Comparison of ENCODE assay signal across 1 cellular context in the genomic region with DNA sequence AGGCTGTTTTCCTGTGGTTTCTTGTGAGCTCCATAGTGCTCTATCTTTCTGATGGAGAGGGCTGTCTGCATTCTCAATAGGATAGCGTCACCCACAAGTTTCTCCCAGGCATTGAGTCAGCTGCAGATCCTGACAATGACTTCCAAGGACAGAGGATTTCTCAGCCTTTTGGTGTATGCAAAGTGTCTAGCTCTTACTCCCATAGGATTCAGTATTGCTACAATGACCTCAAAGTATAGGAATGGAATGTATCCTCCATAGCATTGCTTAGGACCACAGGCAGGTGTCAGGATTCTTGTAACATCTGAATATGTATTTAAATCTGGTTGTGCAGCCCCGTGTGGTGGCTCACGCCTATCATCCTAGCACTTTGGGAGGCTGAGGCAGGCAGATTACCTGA.
TF ChIP-seq lines count a peak whose summit lies in the region.

No MANE protein-coding gene starts in this region.

TF ChIP-seq in GM23338, 12 proteins besides CTCF, POLR2A, EP300 and RAD21 (continued from another document):
- TF ChIP-seq, protein P1, sequence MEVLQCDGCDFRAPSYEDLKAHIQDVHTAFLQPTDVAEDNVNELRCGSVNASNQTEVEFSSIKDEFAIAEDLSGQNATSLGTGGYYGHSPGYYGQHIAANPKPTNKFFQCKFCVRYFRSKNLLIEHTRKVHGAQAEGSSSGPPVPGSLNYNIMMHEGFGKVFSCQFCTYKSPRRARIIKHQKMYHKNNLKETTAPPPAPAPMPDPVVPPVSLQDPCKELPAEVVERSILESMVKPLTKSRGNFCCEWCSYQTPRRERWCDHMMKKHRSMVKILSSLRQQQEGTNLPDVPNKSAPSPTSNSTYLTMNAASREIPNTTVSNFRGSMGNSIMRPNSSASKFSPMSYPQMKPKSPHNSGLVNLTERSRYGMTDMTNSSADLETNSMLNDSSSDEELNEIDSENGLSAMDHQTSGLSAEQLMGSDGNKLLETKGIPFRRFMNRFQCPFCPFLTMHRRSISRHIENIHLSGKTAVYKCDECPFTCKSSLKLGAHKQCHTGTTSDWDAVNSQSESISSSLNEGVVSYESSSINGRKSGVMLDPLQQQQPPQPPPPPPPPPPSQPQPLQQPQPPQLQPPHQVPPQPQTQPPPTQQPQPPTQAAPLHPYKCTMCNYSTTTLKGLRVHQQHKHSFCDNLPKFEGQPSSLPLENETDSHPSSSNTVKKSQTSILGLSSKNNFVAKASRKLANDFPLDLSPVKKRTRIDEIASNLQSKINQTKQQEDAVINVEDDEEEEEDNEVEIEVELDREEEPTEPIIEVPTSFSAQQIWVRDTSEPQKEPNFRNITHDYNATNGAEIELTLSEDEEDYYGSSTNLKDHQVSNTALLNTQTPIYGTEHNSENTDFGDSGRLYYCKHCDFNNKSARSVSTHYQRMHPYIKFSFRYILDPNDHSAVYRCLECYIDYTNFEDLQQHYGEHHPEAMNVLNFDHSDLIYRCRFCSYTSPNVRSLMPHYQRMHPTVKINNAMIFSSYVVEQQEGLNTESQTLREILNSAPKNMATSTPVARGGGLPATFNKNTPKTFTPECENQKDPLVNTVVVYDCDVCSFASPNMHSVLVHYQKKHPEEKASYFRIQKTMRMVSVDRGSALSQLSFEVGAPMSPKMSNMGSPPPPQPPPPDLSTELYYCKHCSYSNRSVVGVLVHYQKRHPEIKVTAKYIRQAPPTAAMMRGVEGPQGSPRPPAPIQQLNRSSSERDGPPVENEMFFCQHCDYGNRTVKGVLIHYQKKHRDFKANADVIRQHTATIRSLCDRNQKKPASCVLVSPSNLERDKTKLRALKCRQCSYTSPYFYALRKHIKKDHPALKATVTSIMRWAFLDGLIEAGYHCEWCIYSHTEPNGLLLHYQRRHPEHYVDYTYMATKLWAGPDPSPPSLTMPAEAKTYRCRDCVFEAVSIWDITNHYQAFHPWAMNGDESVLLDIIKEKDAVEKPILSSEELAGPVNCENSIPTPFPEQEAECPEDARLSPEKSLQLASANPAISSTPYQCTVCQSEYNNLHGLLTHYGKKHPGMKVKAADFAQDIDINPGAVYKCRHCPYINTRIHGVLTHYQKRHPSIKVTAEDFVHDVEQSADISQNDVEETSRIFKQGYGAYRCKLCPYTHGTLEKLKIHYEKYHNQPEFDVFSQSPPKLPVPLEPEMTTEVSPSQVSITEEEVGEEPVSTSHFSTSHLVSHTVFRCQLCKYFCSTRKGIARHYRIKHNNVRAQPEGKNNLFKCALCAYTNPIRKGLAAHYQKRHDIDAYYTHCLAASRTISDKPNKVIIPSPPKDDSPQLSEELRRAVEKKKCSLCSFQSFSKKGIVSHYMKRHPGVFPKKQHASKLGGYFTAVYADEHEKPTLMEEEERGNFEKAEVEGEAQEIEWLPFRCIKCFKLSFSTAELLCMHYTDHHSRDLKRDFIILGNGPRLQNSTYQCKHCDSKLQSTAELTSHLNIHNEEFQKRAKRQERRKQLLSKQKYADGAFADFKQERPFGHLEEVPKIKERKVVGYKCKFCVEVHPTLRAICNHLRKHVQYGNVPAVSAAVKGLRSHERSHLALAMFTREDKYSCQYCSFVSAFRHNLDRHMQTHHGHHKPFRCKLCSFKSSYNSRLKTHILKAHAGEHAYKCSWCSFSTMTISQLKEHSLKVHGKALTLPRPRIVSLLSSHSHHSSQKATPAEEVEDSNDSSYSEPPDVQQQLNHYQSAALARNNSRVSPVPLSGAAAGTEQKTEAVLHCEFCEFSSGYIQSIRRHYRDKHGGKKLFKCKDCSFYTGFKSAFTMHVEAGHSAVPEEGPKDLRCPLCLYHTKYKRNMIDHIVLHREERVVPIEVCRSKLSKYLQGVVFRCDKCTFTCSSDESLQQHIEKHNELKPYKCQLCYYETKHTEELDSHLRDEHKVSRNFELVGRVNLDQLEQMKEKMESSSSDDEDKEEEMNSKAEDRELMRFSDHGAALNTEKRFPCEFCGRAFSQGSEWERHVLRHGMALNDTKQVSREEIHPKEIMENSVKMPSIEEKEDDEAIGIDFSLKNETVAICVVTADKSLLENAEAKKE (CRISPR knock-in tag; IDR thresholded peaks at IDR 0.05) = no peak
- TF ChIP-seq EZH2phosphoT487 (IDR thresholded peaks at IDR 0.05; ENCODE audit: unreplicated experiment) = no peak
- no peak for TF ChIP-seq JUNB (IDR thresholded peaks at IDR 0.05; ENCODE audit: unreplicated experiment)
- no peak for TF ChIP-seq NANOG (IDR thresholded peaks at IDR 0.05; ENCODE audit: borderline replicate concordance)
- TF ChIP-seq ZNF331 (CRISPR knock-in tag; IDR thresholded peaks at IDR 0.05; ENCODE audit: low read depth) = no peak
- TF ChIP-seq EZH2 (IDR thresholded peaks at IDR 0.05; ENCODE audit: low read depth, unreplicated experiment) = no peak
- TF ChIP-seq, protein P2, sequence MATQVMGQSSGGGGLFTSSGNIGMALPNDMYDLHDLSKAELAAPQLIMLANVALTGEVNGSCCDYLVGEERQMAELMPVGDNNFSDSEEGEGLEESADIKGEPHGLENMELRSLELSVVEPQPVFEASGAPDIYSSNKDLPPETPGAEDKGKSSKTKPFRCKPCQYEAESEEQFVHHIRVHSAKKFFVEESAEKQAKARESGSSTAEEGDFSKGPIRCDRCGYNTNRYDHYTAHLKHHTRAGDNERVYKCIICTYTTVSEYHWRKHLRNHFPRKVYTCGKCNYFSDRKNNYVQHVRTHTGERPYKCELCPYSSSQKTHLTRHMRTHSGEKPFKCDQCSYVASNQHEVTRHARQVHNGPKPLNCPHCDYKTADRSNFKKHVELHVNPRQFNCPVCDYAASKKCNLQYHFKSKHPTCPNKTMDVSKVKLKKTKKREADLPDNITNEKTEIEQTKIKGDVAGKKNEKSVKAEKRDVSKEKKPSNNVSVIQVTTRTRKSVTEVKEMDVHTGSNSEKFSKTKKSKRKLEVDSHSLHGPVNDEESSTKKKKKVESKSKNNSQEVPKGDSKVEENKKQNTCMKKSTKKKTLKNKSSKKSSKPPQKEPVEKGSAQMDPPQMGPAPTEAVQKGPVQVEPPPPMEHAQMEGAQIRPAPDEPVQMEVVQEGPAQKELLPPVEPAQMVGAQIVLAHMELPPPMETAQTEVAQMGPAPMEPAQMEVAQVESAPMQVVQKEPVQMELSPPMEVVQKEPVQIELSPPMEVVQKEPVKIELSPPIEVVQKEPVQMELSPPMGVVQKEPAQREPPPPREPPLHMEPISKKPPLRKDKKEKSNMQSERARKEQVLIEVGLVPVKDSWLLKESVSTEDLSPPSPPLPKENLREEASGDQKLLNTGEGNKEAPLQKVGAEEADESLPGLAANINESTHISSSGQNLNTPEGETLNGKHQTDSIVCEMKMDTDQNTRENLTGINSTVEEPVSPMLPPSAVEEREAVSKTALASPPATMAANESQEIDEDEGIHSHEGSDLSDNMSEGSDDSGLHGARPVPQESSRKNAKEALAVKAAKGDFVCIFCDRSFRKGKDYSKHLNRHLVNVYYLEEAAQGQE (IDR thresholded peaks at IDR 0.05; ENCODE audit: unreplicated experiment) = no peak
- no peak for TF ChIP-seq CREB1 (CRISPR knock-in tag; IDR thresholded peaks at IDR 0.05; ENCODE audit: low read depth)
